Comparison of ENCODE assay signal across 24 cellular contexts in genomic region chr19:50515168-50515561, GRCh38. TPM values are rescaled to one million over a fixed set of nuclear protein-coding genes. Genes with fewer than 3 reads are reported as not detected.
A peak's percentile ranks its signal among the peaks of the same experiment; 100 is the strongest.
DNase-seq lines count a peak whose midpoint lies in the region; ATAC-seq, FAIRE-seq and TF ChIP-seq lines count a peak whose summit lies in the region.
"Had no signal": no experiment of that assay in that cellular context is flagged by ENCODE, and none has a peak within 500 bp of the region (broad histone marks: within the 10 kb centered on the region; RNA-seq: fewer than 3 reads in every experiment).

No MANE protein-coding gene starts in this region.

- TF ChIP-seq CTCF in endodermal cell (conservative IDR thresholded peaks at IDR 0.05) = no peak
- no peak for TF ChIP-seq CTCF in neural cell (IDR thresholded peaks at IDR 0.05; ENCODE audit: poor library complexity, severe bottlenecking)
- no peak for TF ChIP-seq CTCF in HepG2 (CRISPR knock-in tag; IDR thresholded peaks at IDR 0.05)

- 78 to 92% methylated on average over 2 to 11 of the region's 11 CpGs for WGBS in endodermal cell (ENCODE audit: insufficient coverage in 1 of 2, insufficient read length in 1 of 2), 2 experiments
- WGBS in HepG2 (ENCODE audit: low lambda C conversion rate) = 68% methylated on average over 6 of the region's 11 CpGs

- H3K9me3 ChIP-seq in endodermal cell (ENCODE audit: control insufficient read depth, low read length) = no peaks in the 10 kb centered on the region
- peaks cover 5% of the 10 kb centered on the region for H3K9me3 ChIP-seq in neural cell (ENCODE audit: low read length)
- no peaks in the 10 kb centered on the region for H3K9me3 ChIP-seq in HepG2 (ENCODE audit: low read length)

- H3K4me3 Mint-ChIP-seq in endodermal cell = no peak overlapping the region

- H3K79me2 ChIP-seq in neural cell (replicated peaks; ENCODE audit: insufficient read depth, low read length) (no peaks in the 10 kb centered on the region), HepG2 (ENCODE audit: insufficient read depth, low read length) (no peaks in the 10 kb centered on the region)

- H3K27ac ChIP-seq in endodermal cell (ENCODE audit: low read depth, low read length) = no peak overlapping the region
- H3K27ac ChIP-seq in neural cell (ENCODE audit: low read length) = peak overlapping the region; percentile 74
- peak overlapping the region; percentile 99 for H3K27ac ChIP-seq in temporal lobe (ENCODE audit: low read depth, low read length)
- no peak overlapping the region for H3K27ac ChIP-seq in HepG2 (ENCODE audit: extremely low read length, insufficient read depth, low read length)
- H3K27ac ChIP-seq: RWPE1 had no signal

- FAIRE-seq in HepG2 (lab: Jason Lieb, UNC) = no peak
- FAIRE-seq: D721Med, GM18507 had no signal

- H3F3A ChIP-seq in neural cell (ENCODE audit: insufficient read depth, low read length, poor library complexity, severe bottlenecking) = no peaks in the 10 kb centered on the region

- H3K4me3 ChIP-seq in endodermal cell (ENCODE audit: low read length) (no peak overlapping the region), neural cell (ENCODE audit: low read length) (no peak overlapping the region), HepG2 (replicated peaks in 1 of 3; ENCODE audit: insufficient read depth in 1 of 3, low read depth in 2 of 3, low read length in 3 of 3) (no peak overlapping the region)

- no peak overlapping the region for H2AFZ ChIP-seq in neural cell (ENCODE audit: low read depth, low read length)
- H2AFZ ChIP-seq in HepG2 (ENCODE audit: low read length) = no peak overlapping the region

- TF ChIP-seq RAD21 in neural cell (conservative IDR thresholded peaks at IDR 0.05) (no peak), HepG2 (CRISPR knock-in tag; IDR thresholded peaks at IDR 0.05) (no peak)

- intact Hi-C loops in left ventricle myocardium superior (cut with micrococcal nuclease) = no loop called here
- intact Hi-C loops in cardiac septum (cut with DNase I) = no loop called here
- intact Hi-C loops in HepG2 (cut with micrococcal nuclease; ENCODE audit: unreplicated experiment) = no loop called here

- no peaks in the 10 kb centered on the region for H3K9me2 ChIP-seq in neural cell (ENCODE audit: insufficient read depth, low read length)

- in situ Hi-C loops in HepG2 (cut with HindIII; ENCODE audit: extremely low pct_ligation_motif_present, low pct_unique_long_range_greater_than_20kb) = no loop called here

- H3K4me2 ChIP-seq in neural cell (ENCODE audit: low read length) = no peak overlapping the region
- no peak overlapping the region for H3K4me2 ChIP-seq in HepG2 (ENCODE audit: low read depth, low read length)

- CTCF ChIA-PET in HepG2 (lab: Yijun Ruan, JAX; ENCODE audit: low intra/inter-chr PET ratio, low total read pairs) = no interaction called here

- TF ChIP-seq EP300 in neural cell (conservative IDR thresholded peaks at IDR 0.05; ENCODE audit: poor library complexity, severe bottlenecking) = no peak
- no peak for TF ChIP-seq EP300 in HepG2 (IDR thresholded peaks at IDR 0.05; ENCODE audit: low read depth in 2 of 2, low read length in 2 of 2)
- no peak for TF ChIP-seq EP300 in HepG2 (CRISPR knock-in tag; IDR thresholded peaks at IDR 0.05; ENCODE audit: borderline replicate concordance)

- no peaks in the 10 kb centered on the region for H3K36me3 Mint-ChIP-seq in endodermal cell (ENCODE audit: low read depth)

- H3K4me1 ChIP-seq in endodermal cell (ENCODE audit: control insufficient read depth, insufficient read depth, low read length) (no peaks in the 10 kb centered on the region), HepG2 (ENCODE audit: insufficient read depth, low read length) (peaks cover 29% of the 10 kb centered on the region)

- BruUV-seq in HepG2 (replicated peaks; lab: Mats Ljungman, UMichigan) = no TSS peak

- H3K4me1 Mint-ChIP-seq in endodermal cell = peaks cover 1% of the 10 kb centered on the region

- no peaks in the 10 kb centered on the region for H3K27me3 ChIP-seq in endodermal cell (ENCODE audit: control insufficient read depth, insufficient read depth, low read length, poor library complexity, severe bottlenecking)
- no peaks in the 10 kb centered on the region for H3K27me3 ChIP-seq in neural cell (ENCODE audit: insufficient read depth, low read depth, low read length)
- no peaks in the 10 kb centered on the region; a peak in 2 of 5 replicates for H3K27me3 ChIP-seq in HepG2 (ENCODE audit: control insufficient read depth in 1 of 2, insufficient read depth in 2 of 2, low read length in 2 of 2)

- H3K27ac Mint-ChIP-seq in endodermal cell = no peak overlapping the region

- no peak for TF ChIP-seq POLR2A in HepG2 (IDR thresholded peaks at IDR 0.05; ENCODE audit: insufficient read depth in 1 of 2, low read depth in 2 of 2, low read length in 2 of 2)

- peaks cover 43% of the 10 kb centered on the region for H3K27me3 Mint-ChIP-seq in endodermal cell (ENCODE audit: insufficient read depth)

- H3K9me3 Mint-ChIP-seq in endodermal cell = peaks cover 5% of the 10 kb centered on the region

- POLR2A ChIA-PET in HepG2 (lab: Yijun Ruan, JAX) = no interaction called here

- H3K36me3 ChIP-seq in endodermal cell (ENCODE audit: control insufficient read depth, insufficient read depth, low read length) (no peaks in the 10 kb centered on the region), neural cell (ENCODE audit: insufficient read depth, low read length) (peaks cover 10% of the 10 kb centered on the region), HepG2 (replicated peaks in 1 of 2; ENCODE audit: control insufficient read depth in 1 of 2, insufficient read depth in 2 of 2, low read length in 2 of 2) (no peaks in the 10 kb centered on the region)

- H3K9ac ChIP-seq in endodermal cell (ENCODE audit: extremely low read depth, low read length, poor library complexity, severe bottlenecking) (no peak overlapping the region), neural cell (ENCODE audit: low read length) (peak overlapping the region; percentile 35), HepG2 (ENCODE audit: insufficient read depth, low read depth, low read length) (no peak overlapping the region)

- ATAC-seq in left ventricle myocardium superior (no peak), HepG2 (no peak)

- DNase-seq in left ventricle myocardium superior (peak; percentile 18), cardiac septum (ENCODE audit: low spot score) (no peak), endodermal cell (peak; percentile 35), HepG2 (ENCODE audit: low spot score) (no peak), LoVo (ENCODE audit: low spot score) (no peak), NCI-H2196 treated with DMSO at 0.1 percent for 48 hours (lab: John Stamatoyannopoulos, UW; ENCODE audit: unreplicated experiment) (no peak)
- DNase-seq: 8988T; AML-193; GDM1; MM.1S; NCI-H1048; NCI-H226; NCI-H510A treated with DMSO at 0.1 percent for 48 hours; NCI-H774; NK-92 treated with Interleukin-12 subunit alpha and Interleukin-12 subunit beta, amount 100 ng/mL, for 24 hours; SIG-M5 had no signal

- H4K20me1 ChIP-seq in neural cell (ENCODE audit: insufficient read depth) (no peaks in the 10 kb centered on the region), HepG2 (ENCODE audit: insufficient read depth, low read length) (no peaks in the 10 kb centered on the region)

RNA-seq across cellular contexts. Expression of gene ASPDH, which starts 1.5 kb away (rescaled TPM):
- total RNA-seq in left ventricle myocardium superior (not detected), cardiac septum (not detected), endodermal cell (not detected), temporal lobe (0.98 TPM), HepG2 (2016; rRNA removed; fragmentation: Illumina TruSeq; extraction: Trizol) (1.1 and 2.2 TPM in 2 replicates)
- polyA plus RNA-seq in endodermal cell (2013, experiment 1 of 2) = not detected
- not detected for polyA plus RNA-seq in endodermal cell (2013, experiment 2 of 2)
- polyA plus RNA-seq in neural cell (0.98 TPM in 1 of 2 replicates, not detected in the other), HepG2 (2011; rRNA removed) (3.3 and 4.0 TPM in 2 replicates)
- polyA minus RNA-seq in neural cell = not detected in 2 replicates
- total RNA-seq in HepG2 (2016; cell fraction: cytosol; rRNA removed; fragmentation: Illumina TruSeq; extraction: Trizol; ENCODE audit: low read depth) = 1.4 and 2.5 TPM in 2 replicates
- 1.4 and 2.5 TPM in 2 replicates for total RNA-seq in HepG2 (2016; cell fraction: insoluble cytoplasmic fraction; rRNA removed; fragmentation: Illumina TruSeq; extraction: Trizol)
- total RNA-seq in HepG2 (2016; cell fraction: membrane; rRNA removed; fragmentation: Illumina TruSeq; extraction: Trizol) = 1.4 and 1.7 TPM in 2 replicates
- total RNA-seq in HepG2 (2016; cell fraction: nucleus; rRNA removed; fragmentation: Illumina TruSeq; extraction: Trizol) = 1.7 and 2.8 TPM in 2 replicates
- polyA plus RNA-seq in HepG2 (2011; cell fraction: cytosol; rRNA removed) = 2.0 and 2.9 TPM in 2 replicates
- 18.4 and 19.8 TPM in 2 replicates for polyA plus RNA-seq in HepG2 (2011; cell fraction: nucleus; rRNA removed)
- polyA plus RNA-seq in HepG2 (2012) = 4.3 and 4.8 TPM in 2 replicates
- polyA plus RNA-seq in HepG2 (2016; cell fraction: cytosol; fragmentation: Illumina TruSeq; extraction: Trizol; ENCODE audit: low read depth) = 2.7 and 3.3 TPM in 2 replicates
- polyA plus RNA-seq in HepG2 (2016; cell fraction: insoluble cytoplasmic fraction; fragmentation: Illumina TruSeq; extraction: Trizol; ENCODE audit: low read depth) = 1.4 and 1.8 TPM in 2 replicates
- 2.6 and 2.7 TPM in 2 replicates for polyA plus RNA-seq in HepG2 (2016; cell fraction: membrane; fragmentation: Illumina TruSeq; extraction: Trizol; ENCODE audit: low read depth)
- polyA plus RNA-seq in HepG2 (2016; cell fraction: nucleus; fragmentation: Illumina TruSeq; extraction: Trizol; ENCODE audit: insufficient read depth, low read depth) = 1.6 and 6.8 TPM in 2 replicates
- 1.3 TPM in 1 of 2 replicates, not detected in the other for polyA minus RNA-seq in HepG2 (2011; rRNA and poly(A)+ RNA removed; ENCODE audit: low replicate concordance)
- 0.79 and 2.3 TPM in 2 replicates for polyA minus RNA-seq in HepG2 (2011; cell fraction: cytosol; rRNA and poly(A)+ RNA removed)
- 0.64 and 2.4 TPM in 2 replicates for polyA minus RNA-seq in HepG2 (2011; cell fraction: nucleus; rRNA and poly(A)+ RNA removed)
- total RNA-seq: H4, LHCN-M2 had no signal
- polyA plus RNA-seq: AG04450 had no signal

RNA-seq across cellular contexts. Expression of gene JOSD2, which starts 4.2 kb away (rescaled TPM):
- total RNA-seq in left ventricle myocardium superior (35.2 TPM), cardiac septum (36.1 TPM), endodermal cell (10 to 100 TPM; 12.1 to 13.7 TPM), temporal lobe (6.1 TPM), HepG2 (2016; rRNA removed; fragmentation: Illumina TruSeq; extraction: Trizol) (2.0 and 2.3 TPM in 2 replicates)
- 5.6 TPM for polyA plus RNA-seq in endodermal cell (2013, experiment 1 of 2)
- 4.8 TPM for polyA plus RNA-seq in endodermal cell (2013, experiment 2 of 2)
- polyA plus RNA-seq in neural cell (6.6 and 10.7 TPM in 2 replicates), HepG2 (2011; rRNA removed) (4.1 and 5.2 TPM in 2 replicates)
- 2.8 and 2.9 TPM in 2 replicates for polyA minus RNA-seq in neural cell
- 2.6 and 3.1 TPM in 2 replicates for total RNA-seq in HepG2 (2016; cell fraction: cytosol; rRNA removed; fragmentation: Illumina TruSeq; extraction: Trizol; ENCODE audit: low read depth)
- 3.2 and 3.4 TPM in 2 replicates for total RNA-seq in HepG2 (2016; cell fraction: insoluble cytoplasmic fraction; rRNA removed; fragmentation: Illumina TruSeq; extraction: Trizol)
- 3.4 and 3.5 TPM in 2 replicates for total RNA-seq in HepG2 (2016; cell fraction: membrane; rRNA removed; fragmentation: Illumina TruSeq; extraction: Trizol)
- total RNA-seq in HepG2 (2016; cell fraction: nucleus; rRNA removed; fragmentation: Illumina TruSeq; extraction: Trizol) = 0.56 and 1.7 TPM in 2 replicates
- polyA plus RNA-seq in HepG2 (2011; cell fraction: cytosol; rRNA removed) = 4.6 and 10.0 TPM in 2 replicates
- polyA plus RNA-seq in HepG2 (2011; cell fraction: nucleus; rRNA removed) = 6.9 and 8.9 TPM in 2 replicates
- 1.6 and 3.0 TPM in 2 replicates for polyA plus RNA-seq in HepG2 (2012)
- 3.7 and 4.0 TPM in 2 replicates for polyA plus RNA-seq in HepG2 (2016; cell fraction: cytosol; fragmentation: Illumina TruSeq; extraction: Trizol; ENCODE audit: low read depth)
- 2.9 and 3.0 TPM in 2 replicates for polyA plus RNA-seq in HepG2 (2016; cell fraction: insoluble cytoplasmic fraction; fragmentation: Illumina TruSeq; extraction: Trizol; ENCODE audit: low read depth)
- polyA plus RNA-seq in HepG2 (2016; cell fraction: membrane; fragmentation: Illumina TruSeq; extraction: Trizol; ENCODE audit: low read depth) = 4.1 and 4.4 TPM in 2 replicates
- polyA plus RNA-seq in HepG2 (2016; cell fraction: nucleus; fragmentation: Illumina TruSeq; extraction: Trizol; ENCODE audit: insufficient read depth, low read depth) = 2.7 and 4.3 TPM in 2 replicates
- polyA minus RNA-seq in HepG2 (2011; rRNA and poly(A)+ RNA removed; ENCODE audit: low replicate concordance) = 2.9 and 4.4 TPM in 2 replicates
- polyA minus RNA-seq in HepG2 (2011; cell fraction: cytosol; rRNA and poly(A)+ RNA removed) = 2.6 TPM in 1 of 2 replicates, not detected in the other
- polyA minus RNA-seq in HepG2 (2011; cell fraction: nucleus; rRNA and poly(A)+ RNA removed) = 1.9 and 2.2 TPM in 2 replicates

RNA-seq across cellular contexts. Expression of gene GARIN5A, which starts 38.5 kb away (rescaled TPM):
- 1.2 TPM for total RNA-seq in left ventricle myocardium superior
- 1.1 TPM for total RNA-seq in cardiac septum
- total RNA-seq in endodermal cell = 1 to 10 TPM; 8.3 to 9.5 TPM
- polyA plus RNA-seq in endodermal cell (2013, experiment 1 of 2) = 1.7 TPM
- polyA plus RNA-seq in endodermal cell (2013, experiment 2 of 2) = 2.4 TPM
- polyA plus RNA-seq in neural cell = 3.3 and 6.5 TPM in 2 replicates
- 1.2 and 1.9 TPM in 2 replicates for polyA minus RNA-seq in neural cell
- 0.98 TPM for total RNA-seq in temporal lobe
- not detected in 2 replicates for total RNA-seq in HepG2 (2016; rRNA removed; fragmentation: Illumina TruSeq; extraction: Trizol)
- total RNA-seq in HepG2 (2016; cell fraction: cytosol; rRNA removed; fragmentation: Illumina TruSeq; extraction: Trizol; ENCODE audit: low read depth) = not detected in 2 replicates
- total RNA-seq in HepG2 (2016; cell fraction: insoluble cytoplasmic fraction; rRNA removed; fragmentation: Illumina TruSeq; extraction: Trizol) = not detected in 2 replicates
- not detected in 2 replicates for total RNA-seq in HepG2 (2016; cell fraction: membrane; rRNA removed; fragmentation: Illumina TruSeq; extraction: Trizol)
- not detected in 2 replicates for total RNA-seq in HepG2 (2016; cell fraction: nucleus; rRNA removed; fragmentation: Illumina TruSeq; extraction: Trizol)
- not detected in 2 replicates for polyA plus RNA-seq in HepG2 (2011; rRNA removed)
- not detected in 2 replicates for polyA plus RNA-seq in HepG2 (2011; cell fraction: cytosol; rRNA removed)
- not detected in 2 replicates for polyA plus RNA-seq in HepG2 (2011; cell fraction: nucleus; rRNA removed)
- not detected in 2 replicates for polyA plus RNA-seq in HepG2 (2012)
- not detected in 2 replicates for polyA plus RNA-seq in HepG2 (2016; cell fraction: cytosol; fragmentation: Illumina TruSeq; extraction: Trizol; ENCODE audit: low read depth)
- not detected in 2 replicates for polyA plus RNA-seq in HepG2 (2016; cell fraction: insoluble cytoplasmic fraction; fragmentation: Illumina TruSeq; extraction: Trizol; ENCODE audit: low read depth)
- not detected in 2 replicates for polyA plus RNA-seq in HepG2 (2016; cell fraction: membrane; fragmentation: Illumina TruSeq; extraction: Trizol; ENCODE audit: low read depth)
- polyA plus RNA-seq in HepG2 (2016; cell fraction: nucleus; fragmentation: Illumina TruSeq; extraction: Trizol; ENCODE audit: insufficient read depth, low read depth) = not detected in 2 replicates
- 5.1 TPM in 1 of 2 replicates, not detected in the other for polyA minus RNA-seq in HepG2 (2011; rRNA and poly(A)+ RNA removed; ENCODE audit: low replicate concordance)
- not detected in 2 replicates for polyA minus RNA-seq in HepG2 (2011; cell fraction: cytosol; rRNA and poly(A)+ RNA removed)
- not detected in 2 replicates for polyA minus RNA-seq in HepG2 (2011; cell fraction: nucleus; rRNA and poly(A)+ RNA removed)

RNA-seq across cellular contexts. Expression of gene EMC10, which starts 38.9 kb away (rescaled TPM):
- total RNA-seq in left ventricle myocardium superior (79.5 TPM), cardiac septum (106 TPM), endodermal cell (100 to 1,000 TPM; 119 to 123 TPM), temporal lobe (56.3 TPM), HepG2 (2016; rRNA removed; fragmentation: Illumina TruSeq; extraction: Trizol) (not detected in 2 replicates)
- 88.6 TPM for polyA plus RNA-seq in endodermal cell (2013, experiment 1 of 2)
- polyA plus RNA-seq in endodermal cell (2013, experiment 2 of 2) = 88.0 TPM
- polyA plus RNA-seq in neural cell (233 and 270 TPM in 2 replicates), HepG2 (2011; rRNA removed) (not detected in 2 replicates)
- polyA minus RNA-seq in neural cell = 126 and 135 TPM in 2 replicates
- not detected in 2 replicates for total RNA-seq in HepG2 (2016; cell fraction: cytosol; rRNA removed; fragmentation: Illumina TruSeq; extraction: Trizol; ENCODE audit: low read depth)
- total RNA-seq in HepG2 (2016; cell fraction: insoluble cytoplasmic fraction; rRNA removed; fragmentation: Illumina TruSeq; extraction: Trizol) = not detected in 2 replicates
- total RNA-seq in HepG2 (2016; cell fraction: membrane; rRNA removed; fragmentation: Illumina TruSeq; extraction: Trizol) = not detected in 2 replicates
- not detected in 2 replicates for total RNA-seq in HepG2 (2016; cell fraction: nucleus; rRNA removed; fragmentation: Illumina TruSeq; extraction: Trizol)
- polyA plus RNA-seq in HepG2 (2011; cell fraction: cytosol; rRNA removed) = 0.04 TPM in 1 of 2 replicates, not detected in the other
- 0.19 TPM in 1 of 2 replicates, not detected in the other for polyA plus RNA-seq in HepG2 (2011; cell fraction: nucleus; rRNA removed)
- polyA plus RNA-seq in HepG2 (2012) = not detected in 2 replicates
- not detected in 2 replicates for polyA plus RNA-seq in HepG2 (2016; cell fraction: cytosol; fragmentation: Illumina TruSeq; extraction: Trizol; ENCODE audit: low read depth)
- not detected in 2 replicates for polyA plus RNA-seq in HepG2 (2016; cell fraction: insoluble cytoplasmic fraction; fragmentation: Illumina TruSeq; extraction: Trizol; ENCODE audit: low read depth)
- polyA plus RNA-seq in HepG2 (2016; cell fraction: membrane; fragmentation: Illumina TruSeq; extraction: Trizol; ENCODE audit: low read depth) = not detected in 2 replicates
- not detected in 2 replicates for polyA plus RNA-seq in HepG2 (2016; cell fraction: nucleus; fragmentation: Illumina TruSeq; extraction: Trizol; ENCODE audit: insufficient read depth, low read depth)
- 0.06 and 36.3 TPM in 2 replicates for polyA minus RNA-seq in HepG2 (2011; rRNA and poly(A)+ RNA removed; ENCODE audit: low replicate concordance)
- 0.69 and 2.2 TPM in 2 replicates for polyA minus RNA-seq in HepG2 (2011; cell fraction: cytosol; rRNA and poly(A)+ RNA removed)
- 0.25 and 1.0 TPM in 2 replicates for polyA minus RNA-seq in HepG2 (2011; cell fraction: nucleus; rRNA and poly(A)+ RNA removed)

RNA-seq across cellular contexts. Expression of gene LRRC4B, which starts 53.1 kb away (rescaled TPM):
- 0.62 TPM for total RNA-seq in left ventricle myocardium superior
- 0.81 TPM for total RNA-seq in cardiac septum
- total RNA-seq in endodermal cell = 1 to 10 TPM; 2.3 to 7.0 TPM
- polyA plus RNA-seq in endodermal cell (2013, experiment 1 of 2) = 48.9 TPM
- polyA plus RNA-seq in endodermal cell (2013, experiment 2 of 2) = 53.8 TPM
- polyA plus RNA-seq in neural cell = 83.1 and 98.9 TPM in 2 replicates
- 151 and 186 TPM in 2 replicates for polyA minus RNA-seq in neural cell
- 67.4 TPM for total RNA-seq in temporal lobe
- total RNA-seq in HepG2 (2016; rRNA removed; fragmentation: Illumina TruSeq; extraction: Trizol) = not detected in 2 replicates
- total RNA-seq in HepG2 (2016; cell fraction: cytosol; rRNA removed; fragmentation: Illumina TruSeq; extraction: Trizol; ENCODE audit: low read depth) = not detected in 2 replicates
- total RNA-seq in HepG2 (2016; cell fraction: insoluble cytoplasmic fraction; rRNA removed; fragmentation: Illumina TruSeq; extraction: Trizol) = not detected in 2 replicates
- total RNA-seq in HepG2 (2016; cell fraction: membrane; rRNA removed; fragmentation: Illumina TruSeq; extraction: Trizol) = not detected in 2 replicates
- total RNA-seq in HepG2 (2016; cell fraction: nucleus; rRNA removed; fragmentation: Illumina TruSeq; extraction: Trizol) = not detected in 2 replicates
- not detected in 2 replicates for polyA plus RNA-seq in HepG2 (2011; rRNA removed)
- not detected in 2 replicates for polyA plus RNA-seq in HepG2 (2011; cell fraction: cytosol; rRNA removed)
- not detected in 2 replicates for polyA plus RNA-seq in HepG2 (2011; cell fraction: nucleus; rRNA removed)
- not detected in 2 replicates for polyA plus RNA-seq in HepG2 (2012)
- not detected in 2 replicates for polyA plus RNA-seq in HepG2 (2016; cell fraction: cytosol; fragmentation: Illumina TruSeq; extraction: Trizol; ENCODE audit: low read depth)
- polyA plus RNA-seq in HepG2 (2016; cell fraction: insoluble cytoplasmic fraction; fragmentation: Illumina TruSeq; extraction: Trizol; ENCODE audit: low read depth) = not detected in 2 replicates
- not detected in 2 replicates for polyA plus RNA-seq in HepG2 (2016; cell fraction: membrane; fragmentation: Illumina TruSeq; extraction: Trizol; ENCODE audit: low read depth)
- not detected in 2 replicates for polyA plus RNA-seq in HepG2 (2016; cell fraction: nucleus; fragmentation: Illumina TruSeq; extraction: Trizol; ENCODE audit: insufficient read depth, low read depth)
- polyA minus RNA-seq in HepG2 (2011; rRNA and poly(A)+ RNA removed; ENCODE audit: low replicate concordance) = not detected in 2 replicates
- polyA minus RNA-seq in HepG2 (2011; cell fraction: cytosol; rRNA and poly(A)+ RNA removed) = not detected in 2 replicates
- polyA minus RNA-seq in HepG2 (2011; cell fraction: nucleus; rRNA and poly(A)+ RNA removed) = not detected in 2 replicates
- total RNA-seq: LHCN-M2 had no signal
- polyA plus RNA-seq: AG04450 had no signal

Comparison
In these comparisons a context has a peak if more than half of its experiments do, and no peak if none do; other contexts are left out.
1. DNase-seq: peak in left ventricle myocardium superior (single experiment) and endodermal cell (single experiment); none in cardiac septum (single experiment), HepG2 (single experiment), LoVo (single experiment) and NCI-H2196 treated with DMSO at 0.1 percent for 48 hours (single experiment).
2. H3K27ac ChIP-seq: peak in neural cell (single experiment) and temporal lobe (single experiment); none in endodermal cell (single experiment) and HepG2 (single experiment).